8 cellular contexts compared by ENCODE assay signal in genomic region chr10:26860542-26861325, GRCh38. TPM values are rescaled to one million over a fixed set of nuclear protein-coding genes. Genes with fewer than 3 reads are reported as not detected.
DNase-seq lines count a peak whose midpoint lies in the region; ATAC-seq and TF ChIP-seq lines count a peak whose summit lies in the region.

Gene ABI1 (minus strand): TSS chr10:26860958. CDS start chr10:26860863, 95 bp downstream.

- ATAC-seq in HG02642 (IDR thresholded peaks at IDR 0.05; ENCODE audit: poor library complexity, unreplicated experiment): peak; percentile 78
- ATAC-seq in activated naive CD8-positive, alpha-beta T cell treated with anti-CD3 and anti-CD28 coated beads, Interleukin-2, amount 10 ng/mL, durations not matched to agents 7 days and 5 days (ENCODE audit: low read depth): peak; percentile 89
- ATAC-seq in thoracic aorta (ENCODE audit: insufficient number of reproducible peaks, low FRiP score, low read depth): peak; percentile 94

- peaks cover 24% of the 10 kb centered on the region for H3F3A ChIP-seq in SU-DHL-6 (ENCODE audit: insufficient read depth)

- peaks cover 11% of the 10 kb centered on the region for H3K27me3 Mint-ChIP-seq in activated naive CD8-positive, alpha-beta T cell treated with anti-CD3 and anti-CD28 coated beads, Interleukin-2, amount 10 ng/mL, durations not matched to agents 7 days and 5 days
- H3K27me3 Mint-ChIP-seq in glutamatergic neuron (ENCODE audit: unreplicated experiment): peaks cover 3% of the 10 kb centered on the region

- no peaks in the 10 kb centered on the region for H3K9me2 ChIP-seq in SU-DHL-6 (replicated peaks; ENCODE audit: insufficient read depth, low read length)

- H3K36me3 Mint-ChIP-seq in activated naive CD8-positive, alpha-beta T cell treated with anti-CD3 and anti-CD28 coated beads, Interleukin-2, amount 10 ng/mL, durations not matched to agents 7 days and 5 days: peaks cover 6% of the 10 kb centered on the region
- no peaks in the 10 kb centered on the region for H3K36me3 Mint-ChIP-seq in glutamatergic neuron (ENCODE audit: unreplicated experiment)

- H3K79me2 ChIP-seq in SU-DHL-6 (ENCODE audit: insufficient read depth, low read length) (peaks cover 50% of the 10 kb centered on the region), osteoblast (ENCODE audit: insufficient read depth, low read length) (peaks cover 46% of the 10 kb centered on the region)

- H3K9ac ChIP-seq in SU-DHL-6 (ENCODE audit: low read length): peak within 1 kb of the TSS; percentile 98

- H3K4me2 ChIP-seq in SU-DHL-6 (ENCODE audit: low read depth, low read length, poor library complexity, severe bottlenecking) (peak within 1 kb of the TSS; percentile 95), osteoblast (ENCODE audit: insufficient read depth, low read length) (peak within 1 kb of the TSS; percentile 93)

- peak; percentile 83 for TF ChIP-seq CTCF in GM12865 (IDR thresholded peaks at IDR 0.05; ENCODE audit: insufficient read depth, low read depth, low read length, missing control alignments)
- peak; percentile 78 for TF ChIP-seq CTCF in SU-DHL-6 (IDR thresholded peaks at IDR 0.05; ENCODE audit: insufficient read depth, low read length, poor library complexity, severe bottlenecking)
- TF ChIP-seq CTCF in glutamatergic neuron (IDR thresholded peaks at IDR 0.05; ENCODE audit: partially characterized antibody, unreplicated experiment): no peak
- no peak for TF ChIP-seq CTCF in osteoblast (IDR thresholded peaks at IDR 0.05; ENCODE audit: extremely low read depth, low read depth, low read length)
- peak; percentile 77 for TF ChIP-seq CTCF in thoracic aorta (IDR thresholded peaks at IDR 0.05)

- peak within 1 kb of the TSS; percentile 99 for H3K27ac Mint-ChIP-seq in activated naive CD8-positive, alpha-beta T cell treated with anti-CD3 and anti-CD28 coated beads, Interleukin-2, amount 10 ng/mL, durations not matched to agents 7 days and 5 days
- H3K27ac Mint-ChIP-seq in glutamatergic neuron (ENCODE audit: unreplicated experiment): peak within 1 kb of the TSS; percentile 95

- H4K20me1 ChIP-seq in SU-DHL-6 (ENCODE audit: low read depth, low read length): peaks cover 8% of the 10 kb centered on the region; the same call in 1 of the 2 replicates
- H4K20me1 ChIP-seq in osteoblast (ENCODE audit: insufficient read depth, low read length): peaks cover 10% of the 10 kb centered on the region

- H3K9me3 ChIP-seq in SU-DHL-6 (ENCODE audit: insufficient read depth, low read length) (no peaks in the 10 kb centered on the region), osteoblast (ENCODE audit: low read depth, low read length) (no peaks in the 10 kb centered on the region), thoracic aorta (no peaks in the 10 kb centered on the region)

- peak within 1 kb of the TSS; percentile 79 for H2AFZ ChIP-seq in SU-DHL-6 (ENCODE audit: low read depth, low read length, severe bottlenecking)
- H2AFZ ChIP-seq in osteoblast (ENCODE audit: low read length): peak within 1 kb of the TSS; percentile 85

- peak within 1 kb of the TSS; percentile 95 for H3K4me3 ChIP-seq in GM12865 (ENCODE audit: low read depth, low read length)
- peak within 1 kb of the TSS; percentile 91 for H3K4me3 ChIP-seq in SU-DHL-6 (ENCODE audit: insufficient read depth, low read length, poor library complexity, severe bottlenecking)
- H3K4me3 ChIP-seq in osteoblast (ENCODE audit: insufficient read depth, low read length): peak within 1 kb of the TSS; percentile 85
- H3K4me3 ChIP-seq in thoracic aorta: peak within 1 kb of the TSS; percentile 96

- peaks cover 17% of the 10 kb centered on the region for H3K4me1 ChIP-seq in osteoblast (ENCODE audit: insufficient read depth, low read length)
- peaks cover 26 to 32% of the 10 kb centered on the region in 2 donors for H3K4me1 ChIP-seq in thoracic aorta (ENCODE audit: control insufficient read depth in 1 of 2, low read depth in 2 of 2)

- peak within 1 kb of the TSS; percentile 96 for H3K4me3 Mint-ChIP-seq in activated naive CD8-positive, alpha-beta T cell treated with anti-CD3 and anti-CD28 coated beads, Interleukin-2, amount 10 ng/mL, durations not matched to agents 7 days and 5 days
- peak within 1 kb of the TSS; percentile 98 for H3K4me3 Mint-ChIP-seq in glutamatergic neuron (ENCODE audit: unreplicated experiment)

- H3K9me3 Mint-ChIP-seq in activated naive CD8-positive, alpha-beta T cell treated with anti-CD3 and anti-CD28 coated beads, Interleukin-2, amount 10 ng/mL, durations not matched to agents 7 days and 5 days: no peaks in the 10 kb centered on the region
- peaks cover 5% of the 10 kb centered on the region for H3K9me3 Mint-ChIP-seq in glutamatergic neuron (ENCODE audit: unreplicated experiment)

- H3K27me3 ChIP-seq in SU-DHL-6 (ENCODE audit: low read length): no peaks in the 10 kb centered on the region
- peaks cover 7% of the 10 kb centered on the region for H3K27me3 ChIP-seq in osteoblast (ENCODE audit: insufficient read depth, low read length)
- H3K27me3 ChIP-seq in thoracic aorta (replicated peaks; ENCODE audit: insufficient read depth): no peaks in the 10 kb centered on the region

- peaks cover 26% of the 10 kb centered on the region for H3K4me1 Mint-ChIP-seq in activated naive CD8-positive, alpha-beta T cell treated with anti-CD3 and anti-CD28 coated beads, Interleukin-2, amount 10 ng/mL, durations not matched to agents 7 days and 5 days
- H3K4me1 Mint-ChIP-seq in glutamatergic neuron (ENCODE audit: low read depth, unreplicated experiment): peaks cover 15% of the 10 kb centered on the region

- no peaks in the 10 kb centered on the region for H3K36me3 ChIP-seq in SU-DHL-6 (ENCODE audit: low read length)
- H3K36me3 ChIP-seq in osteoblast (ENCODE audit: insufficient read depth, low read length): no peaks in the 10 kb centered on the region
- no peaks in the 10 kb centered on the region for H3K36me3 ChIP-seq in thoracic aorta

- peak within 1 kb of the TSS; percentile 93 for H3K27ac ChIP-seq in SU-DHL-6 (ENCODE audit: low read depth, low read length)
- H3K27ac ChIP-seq in osteoblast (ENCODE audit: low read depth, low read length): peak within 1 kb of the TSS; percentile 91
- H3K27ac ChIP-seq in thoracic aorta: peak within 1 kb of the TSS; percentile 95 to 99

- POLR2A ChIA-PET in activated naive CD8-positive, alpha-beta T cell treated with anti-CD3 and anti-CD28 coated beads, Interleukin-2, amount 10 ng/mL, durations not matched to agents 7 days and 5 days (lab: Charles Lee): interaction anchor here (1.0 to 1.5 kb wide), 4 partner anchors 11 to 293 kb away, joined by 3 to 12 read pairs (median 4); partner anchors contain the start of gene YME1L1

- DNase-seq in GM12865 (ENCODE audit: low read depth): peak; percentile 99
- DNase-seq in NCI-H128 (lab: John Stamatoyannopoulos, UW; ENCODE audit: unreplicated experiment): peak; percentile 90
- DNase-seq in activated naive CD8-positive, alpha-beta T cell treated with anti-CD3 and anti-CD28 coated beads, Interleukin-2, amount 10 ng/mL, durations not matched to agents 7 days and 5 days: peak; percentile 96
- DNase-seq in glutamatergic neuron: peak; percentile 98
- DNase-seq in osteoblast (ENCODE audit: insufficient read length, low spot score, missing footprints): peak; percentile 94
- peak; percentile 93 for DNase-seq in thoracic aorta (ENCODE audit: low spot score)

RNA-seq across cellular contexts. Expression of gene ABI1, which starts in this region (rescaled TPM):
- 10 to 100 TPM; 54.5 to 54.6 TPM for total RNA-seq in activated naive CD8-positive, alpha-beta T cell treated with anti-CD3 and anti-CD28 coated beads, Interleukin-2, amount 10 ng/mL, durations not matched to agents 7 days and 5 days
- total RNA-seq in glutamatergic neuron (ENCODE audit: unreplicated experiment): 37.3 TPM
- 71.7 and 76.9 TPM in 2 replicates for total RNA-seq in osteoblast
- 10 to 100 TPM; 43.3 to 50.5 TPM for total RNA-seq in thoracic aorta

Comparison
In these comparisons a context has a peak if more than half of its experiments do, and no peak if none do; other contexts are left out.
1. Peak in every context shown above with its lines: DNase-seq, ATAC-seq, H3K4me3 ChIP-seq and H3K27ac ChIP-seq.
2. CTCF ChIP-seq: peak in GM12865 (single experiment), SU-DHL-6 (single experiment) and thoracic aorta (single experiment); none in glutamatergic neuron (single experiment) and osteoblast (single experiment).